Comparison of ENCODE assay signal across 2 cellular contexts in the genomic region with DNA sequence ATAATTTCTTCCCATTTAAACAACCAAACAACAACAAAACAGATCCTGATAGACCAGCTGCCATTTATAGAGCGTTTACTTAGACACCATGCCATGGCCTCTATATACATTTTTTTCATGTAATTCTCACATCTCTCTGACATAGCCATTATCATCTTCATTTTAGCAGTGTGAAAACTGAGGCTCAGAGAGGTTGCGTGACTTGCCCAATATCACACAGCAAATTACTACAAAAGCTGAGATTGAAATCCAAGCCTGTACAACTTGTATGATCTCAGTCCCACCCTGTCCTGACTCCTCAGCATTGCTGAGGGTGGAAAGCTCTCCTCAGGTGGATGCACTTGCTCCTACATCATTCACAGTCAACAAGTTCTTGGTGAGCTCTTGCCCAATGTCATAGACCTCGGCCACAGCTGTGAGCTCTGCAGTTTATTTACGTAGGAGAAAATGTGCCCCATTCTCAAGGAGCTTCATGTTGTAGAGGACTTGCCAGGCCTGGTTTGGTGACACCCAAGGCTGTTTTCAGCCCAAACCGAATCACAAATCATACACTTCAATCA.
TF ChIP-seq lines count a peak whose summit lies in the region.

No MANE protein-coding gene starts in this region.

TF ChIP-seq in SK-N-SH, 30 proteins besides CTCF, POLR2A, EP300 and RAD21 (continued from another document):
- TF ChIP-seq, protein P1, sequence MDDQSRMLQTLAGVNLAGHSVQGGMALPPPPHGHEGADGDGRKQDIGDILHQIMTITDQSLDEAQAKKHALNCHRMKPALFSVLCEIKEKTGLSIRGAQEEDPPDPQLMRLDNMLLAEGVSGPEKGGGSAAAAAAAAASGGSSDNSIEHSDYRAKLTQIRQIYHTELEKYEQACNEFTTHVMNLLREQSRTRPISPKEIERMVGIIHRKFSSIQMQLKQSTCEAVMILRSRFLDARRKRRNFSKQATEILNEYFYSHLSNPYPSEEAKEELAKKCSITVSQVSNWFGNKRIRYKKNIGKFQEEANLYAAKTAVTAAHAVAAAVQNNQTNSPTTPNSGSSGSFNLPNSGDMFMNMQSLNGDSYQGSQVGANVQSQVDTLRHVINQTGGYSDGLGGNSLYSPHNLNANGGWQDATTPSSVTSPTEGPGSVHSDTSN (IDR thresholded peaks at IDR 0.05) = no peak
- no peak for TF ChIP-seq GABPA (IDR thresholded peaks at IDR 0.05; ENCODE audit: low read depth)
- TF ChIP-seq, protein P2, sequence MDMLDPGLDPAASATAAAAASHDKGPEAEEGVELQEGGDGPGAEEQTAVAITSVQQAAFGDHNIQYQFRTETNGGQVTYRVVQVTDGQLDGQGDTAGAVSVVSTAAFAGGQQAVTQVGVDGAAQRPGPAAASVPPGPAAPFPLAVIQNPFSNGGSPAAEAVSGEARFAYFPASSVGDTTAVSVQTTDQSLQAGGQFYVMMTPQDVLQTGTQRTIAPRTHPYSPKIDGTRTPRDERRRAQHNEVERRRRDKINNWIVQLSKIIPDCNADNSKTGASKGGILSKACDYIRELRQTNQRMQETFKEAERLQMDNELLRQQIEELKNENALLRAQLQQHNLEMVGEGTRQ (IDR thresholded peaks at IDR 0.05; ENCODE audit: borderline replicate concordance, low read depth, low read length) = no peak
- TF ChIP-seq ELF1 (IDR thresholded peaks at IDR 0.05) = no peak
- TF ChIP-seq, protein P3, sequence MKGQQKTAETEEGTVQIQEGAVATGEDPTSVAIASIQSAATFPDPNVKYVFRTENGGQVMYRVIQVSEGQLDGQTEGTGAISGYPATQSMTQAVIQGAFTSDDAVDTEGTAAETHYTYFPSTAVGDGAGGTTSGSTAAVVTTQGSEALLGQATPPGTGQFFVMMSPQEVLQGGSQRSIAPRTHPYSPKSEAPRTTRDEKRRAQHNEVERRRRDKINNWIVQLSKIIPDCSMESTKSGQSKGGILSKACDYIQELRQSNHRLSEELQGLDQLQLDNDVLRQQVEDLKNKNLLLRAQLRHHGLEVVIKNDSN (IDR thresholded peaks at IDR 0.05; ENCODE audit: borderline replicate concordance, low read depth) = no peak
TF ChIP-seq in SK-N-SH: peak in this region for 0.

TF ChIP-seq in SK-N-SH treated with all-trans-retinoic acid at 6 μM for 48 hours, 23 proteins besides CTCF, POLR2A, EP300 and RAD21 (continued from another document):
- no peak for TF ChIP-seq ESRRG (CRISPR knock-in tag; IDR thresholded peaks at IDR 0.05)
- TF ChIP-seq ARNTL (CRISPR knock-in tag; IDR thresholded peaks at IDR 0.05; ENCODE audit: borderline replicate concordance, low read depth) = no peak
- no peak for TF ChIP-seq ZFP30 (CRISPR knock-in tag; IDR thresholded peaks at IDR 0.05)
- no peak for TF ChIP-seq TOX (CRISPR knock-in tag; IDR thresholded peaks at IDR 0.05; ENCODE audit: borderline replicate concordance)
- no peak for TF ChIP-seq ZFP3 (CRISPR knock-in tag; IDR thresholded peaks at IDR 0.05)
- no peak for TF ChIP-seq ZNF70 (CRISPR knock-in tag; IDR thresholded peaks at IDR 0.05)
- TF ChIP-seq BACH2 (CRISPR knock-in tag; IDR thresholded peaks at IDR 0.05; ENCODE audit: borderline replicate concordance) = no peak
- TF ChIP-seq ZNF8 (CRISPR knock-in tag; IDR thresholded peaks at IDR 0.05) = no peak
- TF ChIP-seq ZC3H10 (CRISPR knock-in tag; IDR thresholded peaks at IDR 0.05) = no peak
